In genomic region chr20:62369508-62370114, GRCh38 we compare ENCODE assay signal across 12 cellular contexts. TPM values are rescaled to one million over a fixed set of nuclear protein-coding genes. Genes with fewer than 3 reads are reported as not detected.
A peak's percentile ranks its signal among the peaks of the same experiment; 100 is the strongest.
DNase-seq lines count a peak whose midpoint lies in the region; ATAC-seq and TF ChIP-seq lines count a peak whose summit lies in the region.
"Had no signal": no experiment of that assay in that cellular context is flagged by ENCODE, and none has a peak within 500 bp of the region (broad histone marks: within the 10 kb centered on the region; RNA-seq: fewer than 3 reads in every experiment).

No MANE protein-coding gene starts in this region.

- no peak for TF ChIP-seq POLR2A in stomach (IDR thresholded peaks at IDR 0.05)

- peaks cover 37% of the 10 kb centered on the region for H3K4me1 Mint-ChIP-seq in brain

- H3K27ac ChIP-seq in HUES6 (ENCODE audit: low read depth, low read length) (0 out of 2 replicates have a peak overlapping the region, but pooled peaks have one; percentile 25), stomach (peak overlapping the region in 4 of 5 donors; percentile 82 to 92 (median 90)), aorta (ENCODE audit: low read depth in 1 of 2, low read length in 2 of 2) (peak overlapping the region in 1 of 2 donors; percentile 7)

- DNase-seq in kidney tubule cell (ENCODE audit: low spot score), result peak; percentile 71
- DNase-seq in stomach, result no peak
- DNase-seq in NCI-H345 treated with DMSO at 0.1 percent for 48 hours (lab: John Stamatoyannopoulos, UW; ENCODE audit: unreplicated experiment), result no peak
- DNase-seq in NCI-H146 (lab: John Stamatoyannopoulos, UW), result no peak
- DNase-seq in GM20000 (ENCODE audit: low spot score), result no peak
- DNase-seq in aorta, result no peak
- DNase-seq: natural killer cell, NCI-H187 had no signal

- peaks cover 0 to 9% (median 2%) of the 10 kb centered on the region in 5 experiments for H3K9me3 Mint-ChIP-seq in brain
- H3K9me3 Mint-ChIP-seq: natural killer cell had no signal

- no peak for ATAC-seq in aorta (ENCODE audit: low FRiP score)

- WGBS in stomach, 5 donors, result 51 to 75% (median 63%) methylated on average over 9 to 13 of the region's 13 CpGs
- 71 to 72% methylated on average over 12 to 13 of the region's 13 CpGs for WGBS in aorta, 2 donors

- no peak for TF ChIP-seq EP300 in stomach (IDR thresholded peaks at IDR 0.05)

- intact Hi-C loops in stomach (cut with DNase I; ENCODE audit: low total_unique reads) (no loop called here), aorta (cut with DNase I) (loop anchor here in 1 of 2 donors (10.0 kb wide), 1 partner anchor 185 kb away; the partner anchor contains the start of gene MTG2)

- H3K36me3 ChIP-seq in HUES6 (ENCODE audit: control insufficient read depth, insufficient read depth, low read length) (0 out of 2 replicates have a peak, but pooled peaks cover 6% of the 10 kb centered on the region), stomach (no peaks in the 10 kb centered on the region), aorta (ENCODE audit: control insufficient read depth in 1 of 2, insufficient read depth in 2 of 2, low read length in 1 of 2) (no peaks in the 10 kb centered on the region)

- H3K27me3 ChIP-seq in HUES6 (ENCODE audit: control insufficient read depth, insufficient read depth, low read length) (no peaks in the 10 kb centered on the region), stomach (peaks cover 0 to 54% (median 20%) of the 10 kb centered on the region in 3 donors), aorta (ENCODE audit: control insufficient read depth in 1 of 2, insufficient read depth in 2 of 2, low read length in 1 of 2) (no peaks in the 10 kb centered on the region)

- no peaks in the 10 kb centered on the region for H3K36me3 Mint-ChIP-seq in brain
- H3K36me3 Mint-ChIP-seq: natural killer cell had no signal

- peak overlapping the region; percentile 74 to 95 (median 91) for H3K27ac Mint-ChIP-seq in brain
- H3K27ac Mint-ChIP-seq: natural killer cell had no signal

- H3K9me3 ChIP-seq in HUES6 (ENCODE audit: control insufficient read depth, insufficient read depth, low read depth, low read length), result no peaks in the 10 kb centered on the region
- no peaks in the 10 kb centered on the region for H3K9me3 ChIP-seq in stomach
- H3K9me3 ChIP-seq in aorta (ENCODE audit: control insufficient read depth, low read length), result no peaks in the 10 kb centered on the region
- H3K9me3 ChIP-seq: HAP-1 had no signal

- H3K4me3 ChIP-seq in HUES6 (ENCODE audit: low read depth, low read length) (peak overlapping the region; percentile 58; the same call in 1 of the 2 replicates), stomach (no peak overlapping the region), aorta (ENCODE audit: low read length in 2 of 2) (no peak overlapping the region)
- H3K4me3 ChIP-seq: HAP-1 had no signal

- peak overlapping the region; percentile 52 to 77 (median 60) for H3K4me3 Mint-ChIP-seq in brain
- H3K4me3 Mint-ChIP-seq: natural killer cell had no signal

- H3K27me3 Mint-ChIP-seq in brain, result peaks cover 4% of the 10 kb centered on the region

- TF ChIP-seq CTCF in brain (conservative IDR thresholded peaks at IDR 0.05), result no peak
- TF ChIP-seq CTCF in stomach (IDR thresholded peaks at IDR 0.05), result no peak
- no peak for TF ChIP-seq CTCF in GM20000 (IDR thresholded peaks at IDR 0.05; ENCODE audit: extremely low read depth, missing control alignments)

- H3K4me1 ChIP-seq in HUES6 (ENCODE audit: control insufficient read depth, insufficient read depth, low read length) (peaks cover 40% of the 10 kb centered on the region), stomach (peaks cover 63 to 86% (median 77%) of the 10 kb centered on the region in 4 donors), aorta (ENCODE audit: control insufficient read depth in 1 of 2, insufficient read depth in 2 of 2, low read length in 2 of 2) (no peaks in the 10 kb centered on the region)

- peak overlapping the region; percentile 29 for H3K9ac ChIP-seq in HUES6 (ENCODE audit: low read length)

RNA-seq across cellular contexts. Expression of gene LAMA5, which starts 2.5 kb away (rescaled TPM):
- 17.5 TPM for polyA plus RNA-seq in brain (ENCODE audit: insufficient read depth, low read depth, low replicate concordance)
- 100 to 1,000 TPM in 2 of 5 donors, 10 to 100 TPM in 3; 42.2 to 278 (median 86.9) TPM for total RNA-seq in stomach
- polyA plus RNA-seq in stomach, result 100 to 1,000 TPM in 1 of 3 donors, 10 to 100 TPM in 2; 41.4 to 278 (median 72.3) TPM
- 100 to 1,000 TPM; 361 to 395 TPM for total RNA-seq in aorta
- 100 to 1,000 TPM in 1 of 2 donors, 10 to 100 TPM in 1; 52.2 to 345 TPM for polyA plus RNA-seq in aorta

RNA-seq across cellular contexts. Expression of gene RPS21, which starts 17.3 kb away (rescaled TPM):
- polyA plus RNA-seq in brain (ENCODE audit: insufficient read depth, low read depth, low replicate concordance), result 5,928 TPM
- total RNA-seq in stomach, result 1,000 to 10,000 TPM in 3 of 5 donors, 100 to 1,000 TPM in 2; 239 to 2,998 (median 1,528) TPM
- 1,000 to 10,000 TPM; 4,606 to 7,615 (median 4,647) TPM for polyA plus RNA-seq in stomach
- total RNA-seq in aorta, result 1,000 to 10,000 TPM in 1 of 2 donors, 100 to 1,000 TPM in 1; 965 to 1,002 TPM
- 1,000 to 10,000 TPM; 4,520 to 6,824 TPM for polyA plus RNA-seq in aorta

RNA-seq across cellular contexts. Expression of gene CABLES2, which starts 37.5 kb away (rescaled TPM):
- 12.0 TPM for polyA plus RNA-seq in brain (ENCODE audit: insufficient read depth, low read depth, low replicate concordance)
- total RNA-seq in stomach, result 1 to 10 TPM in 4 of 5 donors, under 1 TPM in 1; 0.55 to 7.8 (median 1.4) TPM
- polyA plus RNA-seq in stomach, result 1 to 10 TPM; 2.0 to 3.2 (median 2.5) TPM
- total RNA-seq in aorta, result 1 to 10 TPM; 3.0 to 4.2 TPM
- polyA plus RNA-seq in aorta, result 1 to 10 TPM; 1.8 to 2.1 TPM

RNA-seq across cellular contexts. Expression of gene RBBP8NL, which starts 57.7 kb away (rescaled TPM):
- 0.92 TPM for polyA plus RNA-seq in brain (ENCODE audit: insufficient read depth, low read depth, low replicate concordance)
- 1 to 10 TPM in 1 of 5 donors, under 1 TPM in 2, not detected in 2; 0.45 to 2.3 (median 0.55) TPM for total RNA-seq in stomach
- polyA plus RNA-seq in stomach, result 1 to 10 TPM; 2.1 to 8.0 (median 5.7) TPM
- not detected for total RNA-seq in aorta
- polyA plus RNA-seq in aorta, result 1 to 10 TPM in 1 of 2 donors, not detected in 1; 1.6 TPM
- total RNA-seq: glomerular endothelial cell, natural killer cell had no signal
